ENCODE assay signal across 8 cellular contexts in the genomic region with DNA sequence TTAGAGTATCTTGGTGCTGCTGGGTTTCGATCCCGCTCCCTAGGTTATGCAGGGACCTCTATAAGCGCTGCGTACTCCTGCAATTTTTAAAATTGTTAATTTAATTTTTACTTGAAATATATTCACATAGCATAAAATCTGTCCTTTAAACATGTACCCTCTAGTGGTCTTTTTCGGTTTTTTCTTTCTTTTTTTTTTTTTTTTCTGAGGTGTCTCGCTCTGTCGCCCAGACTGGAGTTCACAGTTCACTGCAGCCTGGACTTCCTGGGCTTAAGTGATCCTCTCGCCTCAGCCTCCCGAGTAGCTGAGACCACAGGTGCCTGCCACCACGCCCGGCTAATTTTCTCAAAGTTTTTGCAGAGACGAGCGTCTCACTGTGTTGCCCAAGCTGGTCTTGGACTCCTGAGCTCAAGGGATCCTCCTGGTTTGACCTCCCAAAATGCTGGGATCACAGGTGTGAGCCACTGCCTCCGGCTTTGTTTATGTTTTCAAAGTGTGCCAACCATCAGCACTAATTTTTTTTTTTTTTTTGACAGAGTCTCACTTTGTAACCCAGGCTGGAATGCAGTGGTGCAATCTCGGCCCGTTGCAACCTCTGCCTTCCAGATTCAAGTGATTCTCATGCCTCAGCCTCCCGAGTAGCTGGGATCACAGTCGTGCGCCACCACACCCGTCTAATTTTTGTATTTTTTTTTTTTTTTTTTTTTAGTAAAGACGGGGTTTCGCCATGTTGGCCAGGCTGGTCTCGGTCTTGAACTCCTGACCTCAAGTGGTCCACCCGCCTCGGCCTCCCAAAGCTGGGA.
DNase-seq lines count a peak whose midpoint lies in the region; ATAC-seq, FAIRE-seq and TF ChIP-seq lines count a peak whose summit lies in the region.

No MANE protein-coding gene starts in this region.

- H3K4me2 ChIP-seq in MM.1S (ENCODE audit: low read depth, low read length), result peak overlapping the region; percentile 73; the same call in 1 of the 2 replicates

- H3K4me1 ChIP-seq in MM.1S (ENCODE audit: low read length), result peaks cover 13% of the 10 kb centered on the region
- peaks cover 19% of the 10 kb centered on the region for H3K4me1 ChIP-seq in effector memory CD4-positive, alpha-beta T cell (ENCODE audit: control insufficient read depth, insufficient read depth, low read length, poor library complexity, severe bottlenecking)

- peaks cover 42% of the 10 kb centered on the region for H3K79me2 ChIP-seq in MM.1S (ENCODE audit: low read length)

- H4K20me1 ChIP-seq in MM.1S (ENCODE audit: insufficient read depth, low read length), result peaks cover 28% of the 10 kb centered on the region

- no peaks in the 10 kb centered on the region for H3K27me3 ChIP-seq in MM.1S (replicated peaks; ENCODE audit: insufficient read depth, low read length)
- H3K27me3 ChIP-seq in effector memory CD4-positive, alpha-beta T cell (replicated peaks; ENCODE audit: control insufficient read depth, insufficient read depth, low read length, poor library complexity, severe bottlenecking), result no peaks in the 10 kb centered on the region

- ATAC-seq in GM21528 (IDR thresholded peaks at IDR 0.05; ENCODE audit: low FRiP score, unreplicated experiment), result peak; percentile 20

- no peaks in the 10 kb centered on the region for H3K9me2 ChIP-seq in MM.1S (replicated peaks; ENCODE audit: insufficient read depth, low read length)

- no peaks in the 10 kb centered on the region; the same call in 1 of the 2 replicates for H3K36me3 ChIP-seq in MM.1S (replicated peaks; ENCODE audit: insufficient read depth, low read length)
- H3K36me3 ChIP-seq in effector memory CD4-positive, alpha-beta T cell (ENCODE audit: control insufficient read depth, insufficient read depth, low read length), result no peaks in the 10 kb centered on the region

- TF ChIP-seq CTCF in C4-2B (conservative IDR thresholded peaks at IDR 0.05) (no peak; the same call in 1 of the 2 replicates), MM.1S (IDR thresholded peaks at IDR 0.05; ENCODE audit: low read length) (peak; percentile 31; the same call in 1 of the 2 replicates), nephron progenitor cell (IDR thresholded peaks at IDR 0.05) (peak; percentile 49)

- DNase-seq in MM.1S, result no peak
- no peak for DNase-seq in effector memory CD4-positive, alpha-beta T cell
- DNase-seq in nephron progenitor cell, result peak; percentile 20
- no peak for DNase-seq in islet precursor cell
- no peak for DNase-seq in RKO (ENCODE audit: low spot score)
- DNase-seq in GM19239 (ENCODE audit: insufficient read length, low spot score), result no peak

- peaks cover 33% of the 10 kb centered on the region for H3K9me3 Mint-ChIP-seq in nephron progenitor cell

- H3K27me3 Mint-ChIP-seq in nephron progenitor cell (ENCODE audit: low read depth, poor library complexity), result peaks cover 3% of the 10 kb centered on the region

- H3F3A ChIP-seq in MM.1S (ENCODE audit: insufficient read depth, low read length), result peaks cover 45% of the 10 kb centered on the region

- peaks cover 31% of the 10 kb centered on the region for H3K36me3 Mint-ChIP-seq in nephron progenitor cell (ENCODE audit: low read depth)

- H3K4me3 Mint-ChIP-seq in nephron progenitor cell, result peak overlapping the region; percentile 93

- peak overlapping the region; percentile 64 for H2AFZ ChIP-seq in MM.1S (ENCODE audit: low read length)

- H3K4me1 Mint-ChIP-seq in nephron progenitor cell, result peaks cover 17% of the 10 kb centered on the region

- H3K9me3 ChIP-seq in MM.1S (replicated peaks; ENCODE audit: insufficient read depth, low read length), result no peaks in the 10 kb centered on the region
- no peaks in the 10 kb centered on the region for H3K9me3 ChIP-seq in effector memory CD4-positive, alpha-beta T cell (ENCODE audit: control insufficient read depth, low read length)

- H3K27ac Mint-ChIP-seq in nephron progenitor cell, result peak overlapping the region; percentile 98

- H3K27ac ChIP-seq in C4-2B, result peak overlapping the region; percentile 84
- H3K27ac ChIP-seq in MM.1S (ENCODE audit: low read length), result peak overlapping the region; percentile 91; the same call in 1 of the 2 replicates
- H3K27ac ChIP-seq in effector memory CD4-positive, alpha-beta T cell (ENCODE audit: insufficient read depth, low read length, poor library complexity, severe bottlenecking), result peak overlapping the region; percentile 98

- peak overlapping the region; percentile 92; the same call in 1 of the 2 replicates for H3K9ac ChIP-seq in MM.1S (ENCODE audit: low read length)

- H3K4me3 ChIP-seq in MM.1S (ENCODE audit: low read length), result peak overlapping the region; percentile 85
- peak overlapping the region; percentile 96 for H3K4me3 ChIP-seq in effector memory CD4-positive, alpha-beta T cell (ENCODE audit: insufficient read depth, low read depth, low read length, poor library complexity, severe bottlenecking)

- no peak for FAIRE-seq in GM19239 (lab: Jason Lieb, UNC)
